20 cellular contexts compared by ENCODE assay signal in genomic region chr20:37786043-37786442, GRCh38.
"Had no signal": no experiment of that assay in that cellular context is flagged by ENCODE, and none has a peak within 500 bp of the region (broad histone marks: within the 10 kb centered on the region; RNA-seq: fewer than 3 reads in every experiment).

No MANE protein-coding gene starts in this region.

- H3K27me3 ChIP-seq: upper lobe of left lung had no signal

- ATAC-seq: activated T-cell treated with anti-CD3 and anti-CD28 coated beads, Interleukin-2, amount 50 U/mL, for 72 hours; mucosa of descending colon; naive thymus-derived CD4-positive, alpha-beta T cell; sciatic nerve had no signal

- DNase-seq: activated CD4-positive, alpha-beta memory T cell treated with anti-CD3 and anti-CD28 coated beads, Interleukin-2, amount 10 ng/mL, durations not matched to agents 7 days and 5 days; activated CD4-positive, alpha-beta T cell treated with anti-CD3 and anti-CD28 coated beads for 48 hours; activated effector memory CD4-positive, alpha-beta T cell treated with anti-CD3 and anti-CD28 coated beads, Interleukin-2, amount 50 U/mL, for 16 hours; activated naive CD4-positive, alpha-beta T cell treated with anti-CD3 and anti-CD28 coated beads, Interleukin-2, amount 10 ng/mL, durations not matched to agents 7 days and 5 days; activated T-cell treated with anti-CD3 and anti-CD28 coated beads, Interleukin-2, amount 50 U/mL, for 72 hours; cerebellar nuclear complex; cortex of kidney; mucosa of descending colon; naive thymus-derived CD4-positive, alpha-beta T cell; posterior cingulate gyrus; stimulated activated CD4-positive, alpha-beta T cell treated with anti-CD3 and anti-CD28 coated beads, Interleukin-2, amount 100 ng/mL, for 48 hours; stimulated activated CD8-positive, alpha-beta memory T cell treated with anti-CD3 and anti-CD28 coated beads, Interleukin-4, amount 100 ng/mL, for 48 hours; stimulated activated naive CD4-positive, alpha-beta T cell treated with Interleukin-2 at 50 U/mL for 16 hours; T1000; upper lobe of left lung had no signal

- H3K9me3 ChIP-seq: mucosa of descending colon, thoracic aorta, upper lobe of left lung had no signal

- H3K9me3 Mint-ChIP-seq: activated CD4-positive, alpha-beta memory T cell treated with anti-CD3 and anti-CD28 coated beads, Interleukin-2, amount 10 ng/mL, durations not matched to agents 7 days and 5 days; activated naive CD4-positive, alpha-beta T cell treated with anti-CD3 and anti-CD28 coated beads, Interleukin-2, amount 10 ng/mL, durations not matched to agents 7 days and 5 days; activated T-cell treated with anti-CD3 and anti-CD28 coated beads, Interleukin-2, amount 50 U/mL, for 72 hours; T-helper 1 cell treated with Interleukin-12 subunit alpha and Interleukin-12 subunit beta and Interleukin-4 antibody, amounts not matched to agents 30 μg/mL and 1 μg/mL, for 36 hours had no signal

- H3K4me1 ChIP-seq: upper lobe of left lung had no signal

- H3K4me3 Mint-ChIP-seq: activated CD4-positive, alpha-beta memory T cell treated with anti-CD3 and anti-CD28 coated beads, Interleukin-2, amount 10 ng/mL, durations not matched to agents 7 days and 5 days; activated naive CD4-positive, alpha-beta T cell treated with anti-CD3 and anti-CD28 coated beads, Interleukin-2, amount 10 ng/mL, durations not matched to agents 7 days and 5 days; activated T-cell treated with anti-CD3 and anti-CD28 coated beads, Interleukin-2, amount 50 U/mL, for 72 hours; naive thymus-derived CD4-positive, alpha-beta T cell; neural crest cell; T-helper 1 cell treated with Interleukin-12 subunit alpha and Interleukin-12 subunit beta and Interleukin-4 antibody, amounts not matched to agents 30 μg/mL and 1 μg/mL, for 36 hours had no signal

- H3K27me3 Mint-ChIP-seq: activated CD4-positive, alpha-beta memory T cell treated with anti-CD3 and anti-CD28 coated beads, Interleukin-2, amount 10 ng/mL, durations not matched to agents 7 days and 5 days; activated naive CD4-positive, alpha-beta T cell treated with anti-CD3 and anti-CD28 coated beads, Interleukin-2, amount 10 ng/mL, durations not matched to agents 7 days and 5 days; naive thymus-derived CD4-positive, alpha-beta T cell had no signal

- H3K27ac Mint-ChIP-seq: activated CD4-positive, alpha-beta memory T cell treated with anti-CD3 and anti-CD28 coated beads, Interleukin-2, amount 10 ng/mL, durations not matched to agents 7 days and 5 days; activated naive CD4-positive, alpha-beta T cell treated with anti-CD3 and anti-CD28 coated beads, Interleukin-2, amount 10 ng/mL, durations not matched to agents 7 days and 5 days; naive thymus-derived CD4-positive, alpha-beta T cell; T-helper 1 cell treated with Interleukin-12 subunit alpha and Interleukin-12 subunit beta and Interleukin-4 antibody, amounts not matched to agents 30 μg/mL and 1 μg/mL, for 36 hours had no signal

- H3K27ac ChIP-seq: epithelial cell of prostate, thoracic aorta, upper lobe of left lung had no signal

- H3K4me1 Mint-ChIP-seq: activated CD4-positive, alpha-beta memory T cell treated with anti-CD3 and anti-CD28 coated beads, Interleukin-2, amount 10 ng/mL, durations not matched to agents 7 days and 5 days; activated naive CD4-positive, alpha-beta T cell treated with anti-CD3 and anti-CD28 coated beads, Interleukin-2, amount 10 ng/mL, durations not matched to agents 7 days and 5 days had no signal

- H3K4me3 ChIP-seq: mucosa of descending colon, thoracic aorta, upper lobe of left lung had no signal
